ENCODE assay signal across 1 cellular context in genomic region chr1:22451702-22452400, GRCh38.
TF ChIP-seq lines count a peak whose summit lies in the region.

A gene with protein sequence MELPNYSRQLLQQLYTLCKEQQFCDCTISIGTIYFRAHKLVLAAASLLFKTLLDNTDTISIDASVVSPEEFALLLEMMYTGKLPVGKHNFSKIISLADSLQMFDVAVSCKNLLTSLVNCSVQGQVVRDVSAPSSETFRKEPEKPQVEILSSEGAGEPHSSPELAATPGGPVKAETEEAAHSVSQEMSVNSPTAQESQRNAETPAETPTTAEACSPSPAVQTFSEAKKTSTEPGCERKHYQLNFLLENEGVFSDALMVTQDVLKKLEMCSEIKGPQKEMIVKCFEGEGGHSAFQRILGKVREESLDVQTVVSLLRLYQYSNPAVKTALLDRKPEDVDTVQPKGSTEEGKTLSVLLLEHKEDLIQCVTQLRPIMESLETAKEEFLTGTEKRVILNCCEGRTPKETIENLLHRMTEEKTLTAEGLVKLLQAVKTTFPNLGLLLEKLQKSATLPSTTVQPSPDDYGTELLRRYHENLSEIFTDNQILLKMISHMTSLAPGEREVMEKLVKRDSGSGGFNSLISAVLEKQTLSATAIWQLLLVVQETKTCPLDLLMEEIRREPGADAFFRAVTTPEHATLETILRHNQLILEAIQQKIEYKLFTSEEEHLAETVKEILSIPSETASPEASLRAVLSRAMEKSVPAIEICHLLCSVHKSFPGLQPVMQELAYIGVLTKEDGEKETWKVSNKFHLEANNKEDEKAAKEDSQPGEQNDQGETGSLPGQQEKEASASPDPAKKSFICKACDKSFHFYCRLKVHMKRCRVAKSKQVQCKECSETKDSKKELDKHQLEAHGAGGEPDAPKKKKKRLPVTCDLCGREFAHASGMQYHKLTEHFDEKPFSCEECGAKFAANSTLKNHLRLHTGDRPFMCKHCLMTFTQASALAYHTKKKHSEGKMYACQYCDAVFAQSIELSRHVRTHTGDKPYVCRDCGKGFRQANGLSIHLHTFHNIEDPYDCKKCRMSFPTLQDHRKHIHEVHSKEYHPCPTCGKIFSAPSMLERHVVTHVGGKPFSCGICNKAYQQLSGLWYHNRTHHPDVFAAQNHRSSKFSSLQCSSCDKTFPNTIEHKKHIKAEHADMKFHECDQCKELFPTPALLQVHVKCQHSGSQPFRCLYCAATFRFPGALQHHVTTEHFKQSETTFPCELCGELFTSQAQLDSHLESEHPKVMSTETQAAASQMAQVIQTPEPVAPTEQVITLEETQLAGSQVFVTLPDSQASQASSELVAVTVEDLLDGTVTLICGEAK (plus strand): TSS chr1:22451851. CDS start chr1:22489949, 38,098 bp downstream.

TF ChIP-seq in K562, 482 proteins besides CTCF, POLR2A, EP300 and RAD21 (continued from another document and continues in another):
- TF ChIP-seq THAP12 (CRISPR knock-in tag; IDR thresholded peaks at IDR 0.05) (no peak; the same call in 1 of the 2 replicates), TFAM (CRISPR knock-in tag; conservative IDR thresholded peaks at IDR 0.05) (no peak), PKNOX1 (IDR thresholded peaks at IDR 0.05) (peak; percentile 63), MGA (IDR thresholded peaks at IDR 0.05) (0 out of 2 replicates have a peak, but pooled peaks have one; percentile 17), NONO (IDR thresholded peaks at IDR 0.05; ENCODE audit: low read depth in 2 of 2, low read length in 1 of 2) (peak in 1 of 2 experiments; percentile 81; a peak in 2 of 4 replicates), KAT7 (CRISPR knock-in tag; IDR thresholded peaks at IDR 0.05; ENCODE audit: borderline replicate concordance) (peak; percentile 75; the same call in 1 of the 2 replicates), ZFP30 (CRISPR knock-in tag; IDR thresholded peaks at IDR 0.05; ENCODE audit: borderline replicate concordance) (no peak), NFATC3 (IDR thresholded peaks at IDR 0.05) (peak; percentile 60; the same call in 1 of the 2 replicates), SRF (CRISPR knock-in tag; IDR thresholded peaks at IDR 0.05) (peak in 1 of 2 experiments; percentile 62; a peak in 1 of 4 replicates), ZNF583 (CRISPR knock-in tag; IDR thresholded peaks at IDR 0.05) (peak; percentile 73; the same call in 1 of the 2 replicates), ZNF124 (CRISPR knock-in tag; IDR thresholded peaks at IDR 0.05) (no peak), STAT5A (IDR thresholded peaks at IDR 0.05; ENCODE audit: borderline replicate concordance, low read length) (peak; percentile 68; the same call in 1 of the 2 replicates), ATF7 (IDR thresholded peaks at IDR 0.05) (peak; percentile 92), SIN3B (IDR thresholded peaks at IDR 0.05; ENCODE audit: low read depth) (peak; percentile 79), FOXJ3 (CRISPR knock-in tag; IDR thresholded peaks at IDR 0.05) (0 out of 2 replicates have a peak, but pooled peaks have one; percentile 39), E2F5 (CRISPR knock-in tag; IDR thresholded peaks at IDR 0.05) (0 out of 2 replicates have a peak, but pooled peaks have one; percentile 42), FOXK1 (CRISPR knock-in tag; IDR thresholded peaks at IDR 0.05; ENCODE audit: borderline replicate concordance) (peak; percentile 79; the same call in 1 of the 2 replicates), ZNF133 (CRISPR knock-in tag; IDR thresholded peaks at IDR 0.05) (no peak)
- TF ChIP-seq, protein P1, sequence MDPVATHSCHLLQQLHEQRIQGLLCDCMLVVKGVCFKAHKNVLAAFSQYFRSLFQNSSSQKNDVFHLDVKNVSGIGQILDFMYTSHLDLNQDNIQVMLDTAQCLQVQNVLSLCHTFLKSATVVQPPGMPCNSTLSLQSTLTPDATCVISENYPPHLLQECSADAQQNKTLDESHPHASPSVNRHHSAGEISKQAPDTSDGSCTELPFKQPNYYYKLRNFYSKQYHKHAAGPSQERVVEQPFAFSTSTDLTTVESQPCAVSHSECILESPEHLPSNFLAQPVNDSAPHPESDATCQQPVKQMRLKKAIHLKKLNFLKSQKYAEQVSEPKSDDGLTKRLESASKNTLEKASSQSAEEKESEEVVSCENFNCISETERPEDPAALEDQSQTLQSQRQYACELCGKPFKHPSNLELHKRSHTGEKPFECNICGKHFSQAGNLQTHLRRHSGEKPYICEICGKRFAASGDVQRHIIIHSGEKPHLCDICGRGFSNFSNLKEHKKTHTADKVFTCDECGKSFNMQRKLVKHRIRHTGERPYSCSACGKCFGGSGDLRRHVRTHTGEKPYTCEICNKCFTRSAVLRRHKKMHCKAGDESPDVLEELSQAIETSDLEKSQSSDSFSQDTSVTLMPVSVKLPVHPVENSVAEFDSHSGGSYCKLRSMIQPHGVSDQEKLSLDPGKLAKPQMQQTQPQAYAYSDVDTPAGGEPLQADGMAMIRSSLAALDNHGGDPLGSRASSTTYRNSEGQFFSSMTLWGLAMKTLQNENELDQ (CRISPR knock-in tag; IDR thresholded peaks at IDR 0.05; ENCODE audit: borderline replicate concordance), result no peak
- TF ChIP-seq, protein P2, sequence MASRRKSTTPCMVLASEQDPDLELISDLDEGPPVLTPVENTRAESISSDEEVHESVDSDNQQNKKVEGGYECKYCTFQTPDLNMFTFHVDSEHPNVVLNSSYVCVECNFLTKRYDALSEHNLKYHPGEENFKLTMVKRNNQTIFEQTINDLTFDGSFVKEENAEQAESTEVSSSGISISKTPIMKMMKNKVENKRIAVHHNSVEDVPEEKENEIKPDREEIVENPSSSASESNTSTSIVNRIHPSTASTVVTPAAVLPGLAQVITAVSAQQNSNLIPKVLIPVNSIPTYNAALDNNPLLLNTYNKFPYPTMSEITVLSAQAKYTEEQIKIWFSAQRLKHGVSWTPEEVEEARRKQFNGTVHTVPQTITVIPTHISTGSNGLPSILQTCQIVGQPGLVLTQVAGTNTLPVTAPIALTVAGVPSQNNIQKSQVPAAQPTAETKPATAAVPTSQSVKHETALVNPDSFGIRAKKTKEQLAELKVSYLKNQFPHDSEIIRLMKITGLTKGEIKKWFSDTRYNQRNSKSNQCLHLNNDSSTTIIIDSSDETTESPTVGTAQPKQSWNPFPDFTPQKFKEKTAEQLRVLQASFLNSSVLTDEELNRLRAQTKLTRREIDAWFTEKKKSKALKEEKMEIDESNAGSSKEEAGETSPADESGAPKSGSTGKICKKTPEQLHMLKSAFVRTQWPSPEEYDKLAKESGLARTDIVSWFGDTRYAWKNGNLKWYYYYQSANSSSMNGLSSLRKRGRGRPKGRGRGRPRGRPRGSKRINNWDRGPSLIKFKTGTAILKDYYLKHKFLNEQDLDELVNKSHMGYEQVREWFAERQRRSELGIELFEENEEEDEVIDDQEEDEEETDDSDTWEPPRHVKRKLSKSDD (conservative IDR thresholded peaks at IDR 0.05; ENCODE audit: low read length), result peak; percentile 91
- TF ChIP-seq, protein P3, sequence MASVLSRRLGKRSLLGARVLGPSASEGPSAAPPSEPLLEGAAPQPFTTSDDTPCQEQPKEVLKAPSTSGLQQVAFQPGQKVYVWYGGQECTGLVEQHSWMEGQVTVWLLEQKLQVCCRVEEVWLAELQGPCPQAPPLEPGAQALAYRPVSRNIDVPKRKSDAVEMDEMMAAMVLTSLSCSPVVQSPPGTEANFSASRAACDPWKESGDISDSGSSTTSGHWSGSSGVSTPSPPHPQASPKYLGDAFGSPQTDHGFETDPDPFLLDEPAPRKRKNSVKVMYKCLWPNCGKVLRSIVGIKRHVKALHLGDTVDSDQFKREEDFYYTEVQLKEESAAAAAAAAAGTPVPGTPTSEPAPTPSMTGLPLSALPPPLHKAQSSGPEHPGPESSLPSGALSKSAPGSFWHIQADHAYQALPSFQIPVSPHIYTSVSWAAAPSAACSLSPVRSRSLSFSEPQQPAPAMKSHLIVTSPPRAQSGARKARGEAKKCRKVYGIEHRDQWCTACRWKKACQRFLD (CRISPR knock-in tag; IDR thresholded peaks at IDR 0.05), result peak; percentile 77; the same call in 1 of the 2 replicates
